ENCODE assay signal across 9 cellular contexts in genomic region chr12:54300732-54301427, GRCh38. TPM values are rescaled to one million over a fixed set of nuclear protein-coding genes. Genes with fewer than 3 reads are reported as not detected.
DNase-seq lines count a peak whose midpoint lies in the region; TF ChIP-seq lines count a peak whose summit lies in the region.
"Had no signal": no experiment of that assay in that cellular context is flagged by ENCODE, and none has a peak within 500 bp of the region (broad histone marks: within the 10 kb centered on the region; RNA-seq: fewer than 3 reads in every experiment).

Gene NFE2, minus strand, starts transcription at chr12:54301015. Its CDS starts 5,767 bp downstream, at chr12:54295248.

- H3K4me3 ChIP-seq in foreskin fibroblast (ENCODE audit: low read depth in 1 of 2, low read length in 2 of 2): peak within 1 kb of the TSS; percentile 43 to 55
- peak within 1 kb of the TSS in 1 of 2 donors; percentile 23 for H3K4me3 ChIP-seq in neuronal stem cell (ENCODE audit: low read length in 2 of 2)
- H3K4me3 ChIP-seq in A673 (ENCODE audit: low read depth, low read length, poor library complexity, severe bottlenecking): no peak within 1 kb of the TSS

- no peak within 1 kb of the TSS for H2BK12ac ChIP-seq in neuronal stem cell (ENCODE audit: low read length)

- peak within 1 kb of the TSS; percentile 84 for H3K18ac ChIP-seq in neuronal stem cell (ENCODE audit: low read length)

- H3K9ac ChIP-seq in neuronal stem cell (ENCODE audit: low read depth, low read length, poor library complexity): peak within 1 kb of the TSS; percentile 47

- H4K8ac ChIP-seq in neuronal stem cell (ENCODE audit: low read depth, low read length): no peak within 1 kb of the TSS

- CTCF ChIA-PET in A673 (lab: Charles Lee): interaction anchor here (0.6 to 0.7 kb wide), 2 partner anchors 28 to 175 kb away, joined by 10 to 15 read pairs; no protein-coding TSS in a partner anchor

- DNase-seq in NCI-H2029 (lab: John Stamatoyannopoulos, UW) (peak; percentile 23), NCI-H2029 treated with DMSO at 0.1 percent for 48 hours (lab: John Stamatoyannopoulos, UW) (no peak), NCI-H146 treated with DMSO at 0.1 percent for 48 hours (lab: John Stamatoyannopoulos, UW; ENCODE audit: unreplicated experiment) (peak; percentile 43), activated T-cell treated with anti-CD3 and anti-CD28 coated beads for 4 hours (peak; percentile 16), foreskin fibroblast (peak; percentile 72 to 86), neuronal stem cell (ENCODE audit: low spot score) (peak; percentile 66), A673 (ENCODE audit: low spot score) (no peak), mucosa of gallbladder (ENCODE audit: low spot score) (no peak)

- peak within 1 kb of the TSS; percentile 76 for H2AFZ ChIP-seq in neuronal stem cell (ENCODE audit: low read length)

- POLR2A ChIA-PET in A673 (lab: Charles Lee; ENCODE audit: low non-redundant PET): interaction anchor here (0.6 kb wide), 1 partner anchor 36 kb away, joined by 25 read pairs; no protein-coding TSS in a partner anchor

- no peak for TF ChIP-seq CTCF in foreskin fibroblast (IDR thresholded peaks at IDR 0.05; ENCODE audit: low read depth, low read length)
- no peak for TF ChIP-seq CTCF in A673 (conservative IDR thresholded peaks at IDR 0.05; ENCODE audit: low read depth, low read length)

- H4K91ac ChIP-seq in neuronal stem cell (ENCODE audit: low read depth, low read length, poor library complexity): no peak within 1 kb of the TSS

- no peaks in the 10 kb centered on the region for H3K36me3 ChIP-seq in neuronal stem cell (replicated peaks in 1 of 2; ENCODE audit: control insufficient read depth in 2 of 2, insufficient read depth in 2 of 2, low read length in 2 of 2)
- no peaks in the 10 kb centered on the region for H3K36me3 ChIP-seq in A673 (ENCODE audit: insufficient read depth, low read length, poor library complexity, severe bottlenecking)

- peak within 1 kb of the TSS; percentile 8 for H2AK5ac ChIP-seq in neuronal stem cell (ENCODE audit: low read depth, low read length)

- H3K9me3 ChIP-seq in neuronal stem cell (replicated peaks in 1 of 2; ENCODE audit: control insufficient read depth in 2 of 2, insufficient read depth in 1 of 2, low read depth in 1 of 2, low read length in 2 of 2): no peaks in the 10 kb centered on the region
- no peaks in the 10 kb centered on the region for H3K9me3 ChIP-seq in A673 (ENCODE audit: low read depth, low read length, poor library complexity, severe bottlenecking)

- intact Hi-C loops in A673 (cut with micrococcal nuclease; ENCODE audit: unreplicated experiment): no loop called here

- BruUV-seq in A673 (replicated peaks; lab: Mats Ljungman, UMichigan): no TSS peak

- H3K4ac ChIP-seq in neuronal stem cell (ENCODE audit: low read length): peak within 1 kb of the TSS; percentile 14

- H3K4me1 ChIP-seq in neuronal stem cell (ENCODE audit: control insufficient read depth in 2 of 2, insufficient read depth in 1 of 2, low read depth in 1 of 2, low read length in 2 of 2): peaks cover 5 to 16% of the 10 kb centered on the region in 2 donors
- H3K4me1 ChIP-seq in A673 (ENCODE audit: insufficient read depth, low read length, poor library complexity, severe bottlenecking): no peaks in the 10 kb centered on the region

- WGBS in neuronal stem cell (ENCODE audit: extremely low coverage in 2 of 2, insufficient read length in 2 of 2, insufficient replicate concordance in 1 of 2), 2 donors: no CpG with 5 or more reads among the region's 26 CpGs

- H2BK120ac ChIP-seq in neuronal stem cell (ENCODE audit: low read depth, low read length): peak within 1 kb of the TSS; percentile 29

- H2BK15ac ChIP-seq in neuronal stem cell (ENCODE audit: low read length): peak within 1 kb of the TSS; percentile 61

- H3K23ac ChIP-seq in neuronal stem cell (ENCODE audit: low read depth, low read length, poor library complexity): no peak within 1 kb of the TSS

- peak within 1 kb of the TSS; percentile 66 for H3K4me2 ChIP-seq in neuronal stem cell (ENCODE audit: insufficient read depth, low read length, poor library complexity, severe bottlenecking)

- H2BK5ac ChIP-seq in neuronal stem cell (ENCODE audit: low read length): no peak within 1 kb of the TSS

- H3K27ac ChIP-seq in neuronal stem cell (replicated peaks; ENCODE audit: low read length) (peak within 1 kb of the TSS; percentile 53), A673 (ENCODE audit: low read depth, low read length, poor library complexity, severe bottlenecking) (no peak within 1 kb of the TSS)
- H3K27ac ChIP-seq: C4-2B had no signal

- H3K27me3 ChIP-seq in neuronal stem cell (ENCODE audit: control insufficient read depth in 3 of 3, insufficient read depth in 3 of 3, low read depth in 1 of 3, low read length in 3 of 3): peaks cover 0 to 65% (median 0%) of the 10 kb centered on the region in 3 experiments
- H3K27me3 ChIP-seq in A673 (replicated peaks; ENCODE audit: insufficient read depth, low read depth, low read length, poor library complexity): peaks cover 6% of the 10 kb centered on the region

- H3K14ac ChIP-seq in neuronal stem cell (ENCODE audit: low read length): no peak within 1 kb of the TSS

- no peaks in the 10 kb centered on the region for H3K79me1 ChIP-seq in neuronal stem cell (ENCODE audit: low read depth, low read length)

RNA-seq across cellular contexts. Expression of gene NFE2, which starts in this region (rescaled TPM):
- 2.4 TPM for polyA plus RNA-seq in neuronal stem cell (2013, experiment 1 of 2)
- polyA plus RNA-seq in neuronal stem cell (2013, experiment 2 of 2): 2.5 TPM
- total RNA-seq in A673 (2021): not detected in 2 replicates
- 0.58 TPM for total RNA-seq in mucosa of gallbladder

Comparison
In these comparisons a context has a peak if more than half of its experiments do, and no peak if none do; other contexts are left out.
1. DNase-seq: peak in NCI-H2029 (single experiment), NCI-H146 treated with DMSO at 0.1 percent for 48 hours (single experiment), activated T-cell treated with anti-CD3 and anti-CD28 coated beads for 4 hours (single experiment), foreskin fibroblast (2 of 2) and neuronal stem cell (single experiment); none in NCI-H2029 treated with DMSO at 0.1 percent for 48 hours (single experiment), A673 (single experiment) and mucosa of gallbladder (single experiment).